ENCODE assay signal across 9 cellular contexts in genomic region chr2:109321570-109321969, GRCh38.
DNase-seq lines count a peak whose midpoint lies in the region; ATAC-seq and TF ChIP-seq lines count a peak whose summit lies in the region.
"Had no signal": no experiment of that assay in that cellular context is flagged by ENCODE, and none has a peak within 500 bp of the region (broad histone marks: within the 10 kb centered on the region; RNA-seq: fewer than 3 reads in every experiment).

No MANE protein-coding gene starts in this region.

- DNase-seq in GM12864 (ENCODE audit: low read depth) (no peak), RWPE2 (ENCODE audit: low spot score) (no peak), fibroblast of pulmonary artery (ENCODE audit: low read depth) (peak; percentile 71), foreskin melanocyte (no peak), NCI-H748 treated with DMSO at 0.1 percent for 48 hours (lab: John Stamatoyannopoulos, UW) (no peak), WTC11 (ENCODE audit: low spot score) (no peak), GM10248 (ENCODE audit: extremely low spot score) (no peak)

- peaks cover 42% of the 10 kb centered on the region for H3K4me1 ChIP-seq in RWPE2 (ENCODE audit: insufficient read depth, poor library complexity, severe bottlenecking)

- H3K27me3 Mint-ChIP-seq in WTC11 (ENCODE audit: low read depth) = no peaks in the 10 kb centered on the region; the same call in 1 of the 2 replicates
- H3K27me3 Mint-ChIP-seq: activated T-helper 17 cell treated with anti-CD3 and anti-CD28 coated beads, Interleukin-2, amount 50 U/mL, for 72 hours had no signal

- TF ChIP-seq CTCF in GM12864 (IDR thresholded peaks at IDR 0.05; ENCODE audit: low read depth, low read length, missing control alignments) (peak; percentile 2), RWPE2 (IDR thresholded peaks at IDR 0.05; ENCODE audit: poor library complexity, severe bottlenecking) (no peak), fibroblast of pulmonary artery (IDR thresholded peaks at IDR 0.05; ENCODE audit: low read length, missing control alignments) (peak; percentile 31), WTC11 (IDR thresholded peaks at IDR 0.05) (no peak), GM10248 (IDR thresholded peaks at IDR 0.05; ENCODE audit: control extremely low read depth, extremely low read depth, low read depth, missing control alignments) (no peak)

- H3K27me3 ChIP-seq in RWPE2 (ENCODE audit: insufficient read depth, poor library complexity, severe bottlenecking) = no peaks in the 10 kb centered on the region

- POLR2A ChIA-PET in WTC11 (lab: Charles Lee) (no interaction called here), GM10248 (lab: Yijun Ruan, JAX) (no interaction called here)

- CTCF ChIA-PET in WTC11 (lab: Charles Lee) = interaction anchor here (1.8 kb wide), 1 partner anchor 12 kb away, joined by 7 read pairs; no protein-coding TSS in a partner anchor
- CTCF ChIA-PET in GM10248 (lab: Yijun Ruan, JAX) = no interaction called here

- H3K36me3 Mint-ChIP-seq in WTC11 = no peaks in the 10 kb centered on the region

- ATAC-seq in RWPE2 (ENCODE audit: low read depth) = no peak
- no peak for ATAC-seq in WTC11
- ATAC-seq: activated T-helper 17 cell treated with anti-CD3 and anti-CD28 coated beads, Interleukin-2, amount 50 U/mL, for 72 hours had no signal

- no peaks in the 10 kb centered on the region for H3K36me3 ChIP-seq in RWPE2 (ENCODE audit: low read depth)

- no peaks in the 10 kb centered on the region for H3K9me3 ChIP-seq in RWPE2 (ENCODE audit: severe bottlenecking)

- H3K4me3 ChIP-seq in GM12864 (ENCODE audit: low read depth, low read length) (no peak overlapping the region), RWPE2 (ENCODE audit: severe bottlenecking) (no peak overlapping the region), fibroblast of pulmonary artery (replicated peaks; ENCODE audit: low read depth, low read length) (peak overlapping the region; percentile 13), skin epidermis (no peak overlapping the region)

- peaks cover 18% of the 10 kb centered on the region for H3K4me1 Mint-ChIP-seq in WTC11

- H3K27ac Mint-ChIP-seq in WTC11 = no peak overlapping the region
- H3K27ac Mint-ChIP-seq: activated T-helper 17 cell treated with anti-CD3 and anti-CD28 coated beads, Interleukin-2, amount 50 U/mL, for 72 hours had no signal

- H3K27ac ChIP-seq in RWPE2 (ENCODE audit: poor library complexity, severe bottlenecking) = peak overlapping the region; percentile 69
- peak overlapping the region in 20 of 21 experiments; percentile 6 to 90 (median 53) for H3K27ac ChIP-seq in skin epidermis

- H3K9me3 Mint-ChIP-seq in WTC11 = no peaks in the 10 kb centered on the region
- H3K9me3 Mint-ChIP-seq: activated T-helper 17 cell treated with anti-CD3 and anti-CD28 coated beads, Interleukin-2, amount 50 U/mL, for 72 hours had no signal

- no peak overlapping the region for H3K4me3 Mint-ChIP-seq in WTC11
- H3K4me3 Mint-ChIP-seq: activated T-helper 17 cell treated with anti-CD3 and anti-CD28 coated beads, Interleukin-2, amount 50 U/mL, for 72 hours had no signal

TF ChIP-seq in WTC11, 78 proteins besides CTCF, POLR2A, EP300 and RAD21:
- TF ChIP-seq NFYB (CRISPR knock-in tag; conservative IDR thresholded peaks at IDR 0.05; ENCODE audit: low read depth) (no peak), ZNF232 (CRISPR knock-in tag; IDR thresholded peaks at IDR 0.05) (no peak), AR (CRISPR knock-in tag; IDR thresholded peaks at IDR 0.05) (no peak), ZNF138 (CRISPR knock-in tag; conservative IDR thresholded peaks at IDR 0.05) (no peak), FOXK1 (CRISPR knock-in tag; IDR thresholded peaks at IDR 0.05) (no peak), ZNF281 (CRISPR knock-in tag; IDR thresholded peaks at IDR 0.05) (no peak), STAT6 (CRISPR knock-in tag; conservative IDR thresholded peaks at IDR 0.05; ENCODE audit: low read depth) (no peak), ETV6 (CRISPR knock-in tag; IDR thresholded peaks at IDR 0.05) (no peak), CREM (CRISPR knock-in tag; IDR thresholded peaks at IDR 0.05) (no peak), JAZF1 (CRISPR knock-in tag; IDR thresholded peaks at IDR 0.05) (no peak), ZNF671 (CRISPR knock-in tag; IDR thresholded peaks at IDR 0.05) (no peak), NR1H2 (CRISPR knock-in tag; IDR thresholded peaks at IDR 0.05) (no peak), TEAD1 (CRISPR knock-in tag; IDR thresholded peaks at IDR 0.05) (no peak), USF1 (CRISPR knock-in tag; IDR thresholded peaks at IDR 0.05) (no peak)
TF ChIP-seq in WTC11: peak in this region for 0.

Comparison
In these comparisons a context has a peak if more than half of its experiments do, and no peak if none do; other contexts are left out.
1. CTCF ChIP-seq: peak in GM12864 (single experiment) and fibroblast of pulmonary artery (single experiment); none in RWPE2 (single experiment), WTC11 (single experiment) and GM10248 (single experiment).